Comparison of ENCODE assay signal across 1 cellular context in the genomic region with DNA sequence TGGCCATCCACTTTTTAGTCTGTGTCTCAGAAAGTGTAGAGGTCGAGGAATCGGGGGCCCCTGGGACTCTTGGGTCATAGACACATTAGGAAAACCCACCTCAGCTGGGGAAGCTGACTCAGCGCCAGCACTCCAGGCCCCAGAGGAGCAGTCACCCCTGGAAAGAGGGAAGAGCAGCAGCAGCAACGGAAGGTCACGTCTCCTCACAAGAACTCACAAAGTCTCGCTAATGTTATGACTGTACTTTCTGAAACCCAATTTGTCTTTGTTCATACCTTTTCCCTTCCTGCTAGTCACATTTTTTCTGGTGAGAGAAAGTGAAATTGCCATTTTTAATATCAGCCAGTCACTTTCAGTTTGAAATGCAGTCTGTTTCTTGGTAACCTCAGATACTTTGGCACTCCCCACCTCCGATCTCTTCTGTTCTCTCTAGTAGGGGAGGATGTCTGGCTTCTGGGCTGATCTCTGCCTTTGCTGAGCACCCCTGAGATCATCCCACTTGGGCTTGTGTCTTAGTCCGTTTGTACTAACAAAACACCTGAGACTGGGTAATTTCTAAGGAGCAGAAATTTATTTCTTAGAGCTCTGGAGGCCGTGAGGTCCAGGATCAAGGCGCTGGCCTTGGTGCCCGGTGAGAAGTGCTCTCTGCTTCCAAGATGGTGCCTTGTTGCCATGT.
TF ChIP-seq lines count a peak whose summit lies in the region.

No MANE protein-coding gene starts in this region.

TF ChIP-seq in GM12878, 131 proteins besides CTCF, POLR2A, EP300 and RAD21 (continued from another document and continues in another):
- no peak for TF ChIP-seq ZNF274 (IDR thresholded peaks at IDR 0.05; ENCODE audit: insufficient read depth, insufficient read length)
- no peak for TF ChIP-seq SMAD5 (IDR thresholded peaks at IDR 0.05; ENCODE audit: low read depth)
- no peak for TF ChIP-seq CHD4 (IDR thresholded peaks at IDR 0.05)
- TF ChIP-seq, protein P1, sequence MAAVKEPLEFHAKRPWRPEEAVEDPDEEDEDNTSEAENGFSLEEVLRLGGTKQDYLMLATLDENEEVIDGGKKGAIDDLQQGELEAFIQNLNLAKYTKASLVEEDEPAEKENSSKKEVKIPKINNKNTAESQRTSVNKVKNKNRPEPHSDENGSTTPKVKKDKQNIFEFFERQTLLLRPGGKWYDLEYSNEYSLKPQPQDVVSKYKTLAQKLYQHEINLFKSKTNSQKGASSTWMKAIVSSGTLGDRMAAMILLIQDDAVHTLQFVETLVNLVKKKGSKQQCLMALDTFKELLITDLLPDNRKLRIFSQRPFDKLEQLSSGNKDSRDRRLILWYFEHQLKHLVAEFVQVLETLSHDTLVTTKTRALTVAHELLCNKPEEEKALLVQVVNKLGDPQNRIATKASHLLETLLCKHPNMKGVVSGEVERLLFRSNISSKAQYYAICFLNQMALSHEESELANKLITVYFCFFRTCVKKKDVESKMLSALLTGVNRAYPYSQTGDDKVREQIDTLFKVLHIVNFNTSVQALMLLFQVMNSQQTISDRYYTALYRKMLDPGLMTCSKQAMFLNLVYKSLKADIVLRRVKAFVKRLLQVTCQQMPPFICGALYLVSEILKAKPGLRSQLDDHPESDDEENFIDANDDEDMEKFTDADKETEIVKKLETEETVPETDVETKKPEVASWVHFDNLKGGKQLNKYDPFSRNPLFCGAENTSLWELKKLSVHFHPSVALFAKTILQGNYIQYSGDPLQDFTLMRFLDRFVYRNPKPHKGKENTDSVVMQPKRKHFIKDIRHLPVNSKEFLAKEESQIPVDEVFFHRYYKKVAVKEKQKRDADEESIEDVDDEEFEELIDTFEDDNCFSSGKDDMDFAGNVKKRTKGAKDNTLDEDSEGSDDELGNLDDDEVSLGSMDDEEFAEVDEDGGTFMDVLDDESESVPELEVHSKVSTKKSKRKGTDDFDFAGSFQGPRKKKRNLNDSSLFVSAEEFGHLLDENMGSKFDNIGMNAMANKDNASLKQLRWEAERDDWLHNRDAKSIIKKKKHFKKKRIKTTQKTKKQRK (IDR thresholded peaks at IDR 0.05; ENCODE audit: low read depth, low read length): no peak
- peak; percentile 79 for TF ChIP-seq PML (IDR thresholded peaks at IDR 0.05; ENCODE audit: low read length)
- TF ChIP-seq MTA2 (IDR thresholded peaks at IDR 0.05; ENCODE audit: low read depth): peak; percentile 95
- 0 out of 2 replicates have a peak, but pooled peaks have one; percentile 27 for TF ChIP-seq SMARCA5 (IDR thresholded peaks at IDR 0.05)
- TF ChIP-seq, protein P2, sequence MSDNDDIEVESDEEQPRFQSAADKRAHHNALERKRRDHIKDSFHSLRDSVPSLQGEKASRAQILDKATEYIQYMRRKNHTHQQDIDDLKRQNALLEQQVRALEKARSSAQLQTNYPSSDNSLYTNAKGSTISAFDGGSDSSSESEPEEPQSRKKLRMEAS (IDR thresholded peaks at IDR 0.05; ENCODE audit: low read depth, low read length): no peak; the same call in 1 of the 2 replicates
- TF ChIP-seq ZSCAN29 (IDR thresholded peaks at IDR 0.05): 0 out of 2 replicates have a peak, but pooled peaks have one; percentile 35
- TF ChIP-seq MEF2B (IDR thresholded peaks at IDR 0.05; ENCODE audit: partially characterized antibody, poor library complexity, severe bottlenecking): peak; percentile 88
- TF ChIP-seq, protein P3, sequence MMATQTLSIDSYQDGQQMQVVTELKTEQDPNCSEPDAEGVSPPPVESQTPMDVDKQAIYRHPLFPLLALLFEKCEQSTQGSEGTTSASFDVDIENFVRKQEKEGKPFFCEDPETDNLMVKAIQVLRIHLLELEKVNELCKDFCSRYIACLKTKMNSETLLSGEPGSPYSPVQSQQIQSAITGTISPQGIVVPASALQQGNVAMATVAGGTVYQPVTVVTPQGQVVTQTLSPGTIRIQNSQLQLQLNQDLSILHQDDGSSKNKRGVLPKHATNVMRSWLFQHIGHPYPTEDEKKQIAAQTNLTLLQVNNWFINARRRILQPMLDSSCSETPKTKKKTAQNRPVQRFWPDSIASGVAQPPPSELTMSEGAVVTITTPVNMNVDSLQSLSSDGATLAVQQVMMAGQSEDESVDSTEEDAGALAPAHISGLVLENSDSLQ (IDR thresholded peaks at IDR 0.05): peak; percentile 72
- no peak for TF ChIP-seq LARP7 (IDR thresholded peaks at IDR 0.05)
- TF ChIP-seq WRNIP1 (IDR thresholded peaks at IDR 0.05; ENCODE audit: borderline replicate concordance, low read depth, low read length): no peak
- TF ChIP-seq RB1 (IDR thresholded peaks at IDR 0.05; ENCODE audit: borderline replicate concordance): no peak
- TF ChIP-seq, protein P4, sequence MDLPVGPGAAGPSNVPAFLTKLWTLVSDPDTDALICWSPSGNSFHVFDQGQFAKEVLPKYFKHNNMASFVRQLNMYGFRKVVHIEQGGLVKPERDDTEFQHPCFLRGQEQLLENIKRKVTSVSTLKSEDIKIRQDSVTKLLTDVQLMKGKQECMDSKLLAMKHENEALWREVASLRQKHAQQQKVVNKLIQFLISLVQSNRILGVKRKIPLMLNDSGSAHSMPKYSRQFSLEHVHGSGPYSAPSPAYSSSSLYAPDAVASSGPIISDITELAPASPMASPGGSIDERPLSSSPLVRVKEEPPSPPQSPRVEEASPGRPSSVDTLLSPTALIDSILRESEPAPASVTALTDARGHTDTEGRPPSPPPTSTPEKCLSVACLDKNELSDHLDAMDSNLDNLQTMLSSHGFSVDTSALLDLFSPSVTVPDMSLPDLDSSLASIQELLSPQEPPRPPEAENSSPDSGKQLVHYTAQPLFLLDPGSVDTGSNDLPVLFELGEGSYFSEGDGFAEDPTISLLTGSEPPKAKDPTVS (IDR thresholded peaks at IDR 0.05; ENCODE audit: low read depth, low read length): no peak
- peak; percentile 86 for TF ChIP-seq ZNF217 (IDR thresholded peaks at IDR 0.05)
- no peak; the same call in 1 of the 2 replicates for TF ChIP-seq ZNF384 (IDR thresholded peaks at IDR 0.05; ENCODE audit: borderline replicate concordance, low read depth, low read length)
- TF ChIP-seq, protein P5, sequence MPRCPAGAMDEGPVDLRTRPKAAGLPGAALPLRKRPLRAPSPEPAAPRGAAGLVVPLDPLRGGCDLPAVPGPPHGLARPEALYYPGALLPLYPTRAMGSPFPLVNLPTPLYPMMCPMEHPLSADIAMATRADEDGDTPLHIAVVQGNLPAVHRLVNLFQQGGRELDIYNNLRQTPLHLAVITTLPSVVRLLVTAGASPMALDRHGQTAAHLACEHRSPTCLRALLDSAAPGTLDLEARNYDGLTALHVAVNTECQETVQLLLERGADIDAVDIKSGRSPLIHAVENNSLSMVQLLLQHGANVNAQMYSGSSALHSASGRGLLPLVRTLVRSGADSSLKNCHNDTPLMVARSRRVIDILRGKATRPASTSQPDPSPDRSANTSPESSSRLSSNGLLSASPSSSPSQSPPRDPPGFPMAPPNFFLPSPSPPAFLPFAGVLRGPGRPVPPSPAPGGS (IDR thresholded peaks at IDR 0.05; ENCODE audit: borderline replicate concordance, insufficient read depth, low read depth, low read length, poor library complexity, severe bottlenecking): peak; percentile 80
- peak; percentile 98 for TF ChIP-seq DPF2 (IDR thresholded peaks at IDR 0.05)
- TF ChIP-seq BMI1 (IDR thresholded peaks at IDR 0.05; ENCODE audit: borderline replicate concordance): peak; percentile 75; the same call in 1 of the 2 replicates
- TF ChIP-seq, protein P6, sequence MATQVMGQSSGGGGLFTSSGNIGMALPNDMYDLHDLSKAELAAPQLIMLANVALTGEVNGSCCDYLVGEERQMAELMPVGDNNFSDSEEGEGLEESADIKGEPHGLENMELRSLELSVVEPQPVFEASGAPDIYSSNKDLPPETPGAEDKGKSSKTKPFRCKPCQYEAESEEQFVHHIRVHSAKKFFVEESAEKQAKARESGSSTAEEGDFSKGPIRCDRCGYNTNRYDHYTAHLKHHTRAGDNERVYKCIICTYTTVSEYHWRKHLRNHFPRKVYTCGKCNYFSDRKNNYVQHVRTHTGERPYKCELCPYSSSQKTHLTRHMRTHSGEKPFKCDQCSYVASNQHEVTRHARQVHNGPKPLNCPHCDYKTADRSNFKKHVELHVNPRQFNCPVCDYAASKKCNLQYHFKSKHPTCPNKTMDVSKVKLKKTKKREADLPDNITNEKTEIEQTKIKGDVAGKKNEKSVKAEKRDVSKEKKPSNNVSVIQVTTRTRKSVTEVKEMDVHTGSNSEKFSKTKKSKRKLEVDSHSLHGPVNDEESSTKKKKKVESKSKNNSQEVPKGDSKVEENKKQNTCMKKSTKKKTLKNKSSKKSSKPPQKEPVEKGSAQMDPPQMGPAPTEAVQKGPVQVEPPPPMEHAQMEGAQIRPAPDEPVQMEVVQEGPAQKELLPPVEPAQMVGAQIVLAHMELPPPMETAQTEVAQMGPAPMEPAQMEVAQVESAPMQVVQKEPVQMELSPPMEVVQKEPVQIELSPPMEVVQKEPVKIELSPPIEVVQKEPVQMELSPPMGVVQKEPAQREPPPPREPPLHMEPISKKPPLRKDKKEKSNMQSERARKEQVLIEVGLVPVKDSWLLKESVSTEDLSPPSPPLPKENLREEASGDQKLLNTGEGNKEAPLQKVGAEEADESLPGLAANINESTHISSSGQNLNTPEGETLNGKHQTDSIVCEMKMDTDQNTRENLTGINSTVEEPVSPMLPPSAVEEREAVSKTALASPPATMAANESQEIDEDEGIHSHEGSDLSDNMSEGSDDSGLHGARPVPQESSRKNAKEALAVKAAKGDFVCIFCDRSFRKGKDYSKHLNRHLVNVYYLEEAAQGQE (IDR thresholded peaks at IDR 0.05; ENCODE audit: low read depth, low read length): no peak
- TF ChIP-seq, protein P7, sequence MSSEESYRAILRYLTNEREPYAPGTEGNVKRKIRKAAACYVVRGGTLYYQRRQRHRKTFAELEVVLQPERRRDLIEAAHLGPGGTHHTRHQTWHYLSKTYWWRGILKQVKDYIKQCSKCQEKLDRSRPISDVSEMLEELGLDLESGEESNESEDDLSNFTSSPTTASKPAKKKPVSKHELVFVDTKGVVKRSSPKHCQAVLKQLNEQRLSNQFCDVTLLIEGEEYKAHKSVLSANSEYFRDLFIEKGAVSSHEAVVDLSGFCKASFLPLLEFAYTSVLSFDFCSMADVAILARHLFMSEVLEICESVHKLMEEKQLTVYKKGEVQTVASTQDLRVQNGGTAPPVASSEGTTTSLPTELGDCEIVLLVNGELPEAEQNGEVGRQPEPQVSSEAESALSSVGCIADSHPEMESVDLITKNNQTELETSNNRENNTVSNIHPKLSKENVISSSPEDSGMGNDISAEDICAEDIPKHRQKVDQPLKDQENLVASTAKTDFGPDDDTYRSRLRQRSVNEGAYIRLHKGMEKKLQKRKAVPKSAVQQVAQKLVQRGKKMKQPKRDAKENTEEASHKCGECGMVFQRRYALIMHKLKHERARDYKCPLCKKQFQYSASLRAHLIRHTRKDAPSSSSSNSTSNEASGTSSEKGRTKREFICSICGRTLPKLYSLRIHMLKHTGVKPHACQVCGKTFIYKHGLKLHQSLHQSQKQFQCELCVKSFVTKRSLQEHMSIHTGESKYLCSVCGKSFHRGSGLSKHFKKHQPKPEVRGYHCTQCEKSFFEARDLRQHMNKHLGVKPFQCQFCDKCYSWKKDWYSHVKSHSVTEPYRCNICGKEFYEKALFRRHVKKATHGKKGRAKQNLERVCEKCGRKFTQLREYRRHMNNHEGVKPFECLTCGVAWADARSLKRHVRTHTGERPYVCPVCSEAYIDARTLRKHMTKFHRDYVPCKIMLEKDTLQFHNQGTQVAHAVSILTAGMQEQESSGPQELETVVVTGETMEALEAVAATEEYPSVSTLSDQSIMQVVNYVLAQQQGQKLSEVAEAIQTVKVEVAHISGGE (CRISPR knock-in tag; IDR thresholded peaks at IDR 0.05): no peak
- TF ChIP-seq STAT3 (IDR thresholded peaks at IDR 0.05; ENCODE audit: low read depth, low read length): peak; percentile 97; the same call in 1 of the 2 replicates
- peak in 1 of 2 experiments; percentile 96; a peak in 2 of 4 replicates for TF ChIP-seq CEBPB (IDR thresholded peaks at IDR 0.05; ENCODE audit: borderline replicate concordance in 1 of 2, low read depth in 2 of 2, low read length in 2 of 2)
- peak; percentile 80 for TF ChIP-seq ZNF207 (IDR thresholded peaks at IDR 0.05; ENCODE audit: borderline replicate concordance)
- TF ChIP-seq, protein P8, sequence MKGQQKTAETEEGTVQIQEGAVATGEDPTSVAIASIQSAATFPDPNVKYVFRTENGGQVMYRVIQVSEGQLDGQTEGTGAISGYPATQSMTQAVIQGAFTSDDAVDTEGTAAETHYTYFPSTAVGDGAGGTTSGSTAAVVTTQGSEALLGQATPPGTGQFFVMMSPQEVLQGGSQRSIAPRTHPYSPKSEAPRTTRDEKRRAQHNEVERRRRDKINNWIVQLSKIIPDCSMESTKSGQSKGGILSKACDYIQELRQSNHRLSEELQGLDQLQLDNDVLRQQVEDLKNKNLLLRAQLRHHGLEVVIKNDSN (IDR thresholded peaks at IDR 0.05; ENCODE audit: borderline replicate concordance, extremely low read length, insufficient read depth, low read depth, low read length): no peak
- TF ChIP-seq CHD1 (IDR thresholded peaks at IDR 0.05; ENCODE audit: low read depth, low read length): no peak
- TF ChIP-seq NFYA (IDR thresholded peaks at IDR 0.05; ENCODE audit: borderline replicate concordance, low read depth, low read length): no peak
- TF ChIP-seq TCF7 (IDR thresholded peaks at IDR 0.05; ENCODE audit: borderline replicate concordance): peak; percentile 82
- peak; percentile 83 for TF ChIP-seq TCF12 (IDR thresholded peaks at IDR 0.05; ENCODE audit: low read depth, low read length)
- peak; percentile 100 for TF ChIP-seq IKZF2 (IDR thresholded peaks at IDR 0.05)
- TF ChIP-seq MYC (IDR thresholded peaks at IDR 0.05; ENCODE audit: insufficient read depth, insufficient read length, insufficient replicate concordance, low read length, severe bottlenecking): no peak
- peak; percentile 75 for TF ChIP-seq ZNF24 (IDR thresholded peaks at IDR 0.05)
- 0 out of 2 replicates have a peak, but pooled peaks have one; percentile 25 for TF ChIP-seq MYB (IDR thresholded peaks at IDR 0.05; ENCODE audit: borderline replicate concordance, low read depth, low read length)
- TF ChIP-seq, protein P9, sequence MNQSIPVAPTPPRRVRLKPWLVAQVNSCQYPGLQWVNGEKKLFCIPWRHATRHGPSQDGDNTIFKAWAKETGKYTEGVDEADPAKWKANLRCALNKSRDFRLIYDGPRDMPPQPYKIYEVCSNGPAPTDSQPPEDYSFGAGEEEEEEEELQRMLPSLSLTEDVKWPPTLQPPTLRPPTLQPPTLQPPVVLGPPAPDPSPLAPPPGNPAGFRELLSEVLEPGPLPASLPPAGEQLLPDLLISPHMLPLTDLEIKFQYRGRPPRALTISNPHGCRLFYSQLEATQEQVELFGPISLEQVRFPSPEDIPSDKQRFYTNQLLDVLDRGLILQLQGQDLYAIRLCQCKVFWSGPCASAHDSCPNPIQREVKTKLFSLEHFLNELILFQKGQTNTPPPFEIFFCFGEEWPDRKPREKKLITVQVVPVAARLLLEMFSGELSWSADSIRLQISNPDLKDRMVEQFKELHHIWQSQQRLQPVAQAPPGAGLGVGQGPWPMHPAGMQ (IDR thresholded peaks at IDR 0.05; ENCODE audit: borderline replicate concordance): no peak
- TF ChIP-seq, protein P10, sequence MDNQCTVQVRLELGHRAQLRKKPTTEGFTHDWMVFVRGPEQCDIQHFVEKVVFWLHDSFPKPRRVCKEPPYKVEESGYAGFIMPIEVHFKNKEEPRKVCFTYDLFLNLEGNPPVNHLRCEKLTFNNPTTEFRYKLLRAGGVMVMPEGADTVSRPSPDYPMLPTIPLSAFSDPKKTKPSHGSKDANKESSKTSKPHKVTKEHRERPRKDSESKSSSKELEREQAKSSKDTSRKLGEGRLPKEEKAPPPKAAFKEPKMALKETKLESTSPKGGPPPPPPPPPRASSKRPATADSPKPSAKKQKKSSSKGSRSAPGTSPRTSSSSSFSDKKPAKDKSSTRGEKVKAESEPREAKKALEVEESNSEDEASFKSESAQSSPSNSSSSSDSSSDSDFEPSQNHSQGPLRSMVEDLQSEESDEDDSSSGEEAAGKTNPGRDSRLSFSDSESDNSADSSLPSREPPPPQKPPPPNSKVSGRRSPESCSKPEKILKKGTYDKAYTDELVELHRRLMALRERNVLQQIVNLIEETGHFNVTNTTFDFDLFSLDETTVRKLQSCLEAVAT (IDR thresholded peaks at IDR 0.05): peak; percentile 83
- peak; percentile 56; the same call in 2 of the 3 replicates for TF ChIP-seq POU2F2 (IDR thresholded peaks at IDR 0.05; ENCODE audit: borderline replicate concordance, low read depth, low read length)
